In genomic region chr9:112380771-112381181, GRCh38 we compare ENCODE assay signal across 8 cellular contexts. TPM values are rescaled to one million over a fixed set of nuclear protein-coding genes. Genes with fewer than 3 reads are reported as not detected.
DNase-seq lines count a peak whose midpoint lies in the region; ATAC-seq and TF ChIP-seq lines count a peak whose summit lies in the region.

No MANE protein-coding gene starts in this region.

- H3K9me3 ChIP-seq in BLaER1 treated with 17β-estradiol and CSF1 and Interleukin-3, amounts not matched to agents 10 nM and 100 nM (replicated peaks in 1 of 11) = peaks cover 0 to 4% (median 0%) of the 10 kb centered on the region in 11 experiments; a peak in 7 of 22 replicates
- H3K9me3 ChIP-seq in heart left ventricle = no peaks in the 10 kb centered on the region
- H3K9me3 ChIP-seq in gastrocnemius medialis = no peaks in the 10 kb centered on the region

- H4K20me1 ChIP-seq in BLaER1 treated with 17β-estradiol and CSF1 and Interleukin-3, amounts not matched to agents 10 nM and 100 nM = no peaks in the 10 kb centered on the region

- H3K4me3 Mint-ChIP-seq in HFFc6 = peak overlapping the region; percentile 100
- peak overlapping the region; percentile 99 for H3K4me3 Mint-ChIP-seq in activated CD8-positive, alpha-beta T cell treated with anti-CD3 and anti-CD28 coated beads, Interleukin-2, amount 10 ng/mL, durations not matched to agents 7 days and 5 days

- 21 to 37% (median 32%) methylated on average over 6 of the region's 6 CpGs for WGBS in heart left ventricle, 4 donors

- peak overlapping the region; percentile 82 to 95 (median 90) for H3K9ac ChIP-seq in BLaER1 treated with 17β-estradiol and CSF1 and Interleukin-3, amounts not matched to agents 10 nM and 100 nM

- in situ Hi-C loops in gastrocnemius medialis (cut with MboI; ENCODE audit: low sequenced_read_pairs in 4 of 4) = no loop called here

- H3K4me1 Mint-ChIP-seq in HFFc6 (ENCODE audit: low read depth) = peaks cover 67% of the 10 kb centered on the region
- H3K4me1 Mint-ChIP-seq in activated CD8-positive, alpha-beta T cell treated with anti-CD3 and anti-CD28 coated beads, Interleukin-2, amount 10 ng/mL, durations not matched to agents 7 days and 5 days (ENCODE audit: low read depth) = peaks cover 53% of the 10 kb centered on the region

- peak overlapping the region; percentile 94 for H3K27ac Mint-ChIP-seq in HFFc6
- H3K27ac Mint-ChIP-seq in activated CD8-positive, alpha-beta T cell treated with anti-CD3 and anti-CD28 coated beads, Interleukin-2, amount 10 ng/mL, durations not matched to agents 7 days and 5 days = peak overlapping the region; percentile 97

- no peak for TF ChIP-seq CTCF in HFFc6 (IDR thresholded peaks at IDR 0.05)
- no peak for TF ChIP-seq CTCF in heart left ventricle (IDR thresholded peaks at IDR 0.05)
- TF ChIP-seq CTCF in gastrocnemius medialis (IDR thresholded peaks at IDR 0.05 in 4 of 5, conservative IDR thresholded peaks at IDR 0.05 in 1 of 5) = no peak

- TF ChIP-seq POLR2A in heart left ventricle (IDR thresholded peaks at IDR 0.05) (no peak), gastrocnemius medialis (IDR thresholded peaks at IDR 0.05) (peak; percentile 27 to 44)

- H3K4me3 ChIP-seq in BLaER1 treated with 17β-estradiol and CSF1 and Interleukin-3, amounts not matched to agents 10 nM and 100 nM = peak overlapping the region; percentile 70 to 95 (median 89)
- H3K4me3 ChIP-seq in heart left ventricle (peak overlapping the region; percentile 61 to 99 (median 82)), gastrocnemius medialis (peak overlapping the region; percentile 89 to 99 (median 93))

- POLR2A ChIA-PET in activated CD8-positive, alpha-beta T cell treated with anti-CD3 and anti-CD28 coated beads, Interleukin-2, amount 10 ng/mL, durations not matched to agents 7 days and 5 days (lab: Charles Lee) = interaction anchor here (0.8 to 2.7 kb wide), 8 partner anchors 14 to 898 kb away, joined by 3 to 26 read pairs (median 4); partner anchors contain the start of genes INIP, KIAA1958 and PTBP3

- peak overlapping the region; percentile 65 to 92 (median 87) for H3K4me2 ChIP-seq in BLaER1 treated with 17β-estradiol and CSF1 and Interleukin-3, amounts not matched to agents 10 nM and 100 nM

- H3K4me1 ChIP-seq in BLaER1 treated with 17β-estradiol and CSF1 and Interleukin-3, amounts not matched to agents 10 nM and 100 nM = peaks cover 58 to 73% (median 67%) of the 10 kb centered on the region in 10 experiments
- H3K4me1 ChIP-seq in heart left ventricle (peaks cover 0 to 64% (median 44%) of the 10 kb centered on the region in 12 donors), gastrocnemius medialis (peaks cover 51 to 55% of the 10 kb centered on the region in 2 donors)

- no peaks in the 10 kb centered on the region for H3K27me3 ChIP-seq in BLaER1 treated with 17β-estradiol and CSF1 and Interleukin-3, amounts not matched to agents 10 nM and 100 nM
- H3K27me3 ChIP-seq in heart left ventricle (no peaks in the 10 kb centered on the region), gastrocnemius medialis (no peaks in the 10 kb centered on the region)

- peak overlapping the region in 10 of 11 experiments; percentile 78 to 94 (median 90); a peak in 17 of 22 replicates for H3K27ac ChIP-seq in BLaER1 treated with 17β-estradiol and CSF1 and Interleukin-3, amounts not matched to agents 10 nM and 100 nM
- H3K27ac ChIP-seq in heart left ventricle (peak overlapping the region; percentile 90 to 99 (median 98)), gastrocnemius medialis (peak overlapping the region; percentile 93 to 99 (median 97))

- no peaks in the 10 kb centered on the region for H3K36me3 Mint-ChIP-seq in HFFc6 (ENCODE audit: low read depth)
- H3K36me3 Mint-ChIP-seq in activated CD8-positive, alpha-beta T cell treated with anti-CD3 and anti-CD28 coated beads, Interleukin-2, amount 10 ng/mL, durations not matched to agents 7 days and 5 days (ENCODE audit: low read depth) = peaks cover 7% of the 10 kb centered on the region

- no peaks in the 10 kb centered on the region for H3K9me3 Mint-ChIP-seq in HFFc6
- H3K9me3 Mint-ChIP-seq in activated CD8-positive, alpha-beta T cell treated with anti-CD3 and anti-CD28 coated beads, Interleukin-2, amount 10 ng/mL, durations not matched to agents 7 days and 5 days (ENCODE audit: insufficient read depth) = no peaks in the 10 kb centered on the region

- CTCF ChIA-PET in activated CD8-positive, alpha-beta T cell treated with anti-CD3 and anti-CD28 coated beads, Interleukin-2, amount 10 ng/mL, durations not matched to agents 7 days and 5 days (lab: Charles Lee) = interaction anchor here (1.2 to 2.9 kb wide), 6 partner anchors 19 to 522 kb away, joined by 3 to 22 read pairs (median 6); no protein-coding TSS in a partner anchor

- DNase-seq in HFFc6 = no peak
- DNase-seq in activated CD8-positive, alpha-beta T cell treated with anti-CD3 and anti-CD28 coated beads, Interleukin-2, amount 10 ng/mL, durations not matched to agents 7 days and 5 days = peak; percentile 29
- DNase-seq in heart left ventricle = no peak
- DNase-seq in gastrocnemius medialis = peak; percentile 25 to 53
- DNase-seq in anterior cingulate cortex (lab: John Stamatoyannopoulos, UW) = no peak

- H3K27me3 Mint-ChIP-seq in HFFc6 (ENCODE audit: insufficient read depth) = no peaks in the 10 kb centered on the region
- no peaks in the 10 kb centered on the region for H3K27me3 Mint-ChIP-seq in activated CD8-positive, alpha-beta T cell treated with anti-CD3 and anti-CD28 coated beads, Interleukin-2, amount 10 ng/mL, durations not matched to agents 7 days and 5 days (ENCODE audit: low read depth)

- intact Hi-C loops in heart left ventricle (cut with DNase I) = loop anchor here in 1 of 10 donors (5.0 kb wide), 1 partner anchor 48 kb away; the partner anchor contains the start of gene PTBP3
- intact Hi-C loops in gastrocnemius medialis (cut with DNase I; ENCODE audit: low total_unique reads) = loop anchor here (2.0 to 5.0 kb wide), 4 partner anchors 42 to 898 kb away; partner anchors contain the start of genes DNAJC25, ECPAS and INIP

- ATAC-seq in activated CD8-positive, alpha-beta T cell treated with anti-CD3 and anti-CD28 coated beads, Interleukin-2, amount 10 ng/mL, durations not matched to agents 7 days and 5 days = no peak
- ATAC-seq in heart left ventricle = peak in 1 of 4 donors; percentile 27
- ATAC-seq in gastrocnemius medialis = peak; percentile 56 to 58
- no peak for ATAC-seq in HG02571 (IDR thresholded peaks at IDR 0.05; ENCODE audit: unreplicated experiment)
- ATAC-seq in HG03139 (IDR thresholded peaks at IDR 0.05; ENCODE audit: unreplicated experiment) = no peak

- peaks cover 0 to 5% (median 0%) of the 10 kb centered on the region in 11 experiments; a peak in 1 of 22 replicates for H3K36me3 ChIP-seq in BLaER1 treated with 17β-estradiol and CSF1 and Interleukin-3, amounts not matched to agents 10 nM and 100 nM
- H3K36me3 ChIP-seq in heart left ventricle (no peaks in the 10 kb centered on the region), gastrocnemius medialis (no peaks in the 10 kb centered on the region)

RNA-seq across cellular contexts. Expression of gene HSDL2, which starts 0.9 kb away (rescaled TPM):
- 10 to 100 TPM; 31.7 to 38.6 (median 33.5) TPM for total RNA-seq in HFFc6 (2021; fragmentation: NEBNext Ultra II Directional; extraction: Animal tissue kit (Norgen Biotek cat#: 25700))
- total RNA-seq in activated CD8-positive, alpha-beta T cell treated with anti-CD3 and anti-CD28 coated beads, Interleukin-2, amount 10 ng/mL, durations not matched to agents 7 days and 5 days = 10 to 100 TPM; 28.9 to 29.8 TPM
- total RNA-seq in heart left ventricle (100 to 1,000 TPM; 112 to 241 (median 181) TPM), gastrocnemius medialis (100 to 1,000 TPM in 1 of 4 donors, 10 to 100 TPM in 3; 68.9 to 106 (median 93.5) TPM)
- 100 to 1,000 TPM in 1 of 2 donors, 10 to 100 TPM in 1; 54.0 to 146 TPM for polyA plus RNA-seq in heart left ventricle

RNA-seq across cellular contexts. Expression of gene PTBP3, which starts 47.4 kb away (rescaled TPM):
- 10 to 100 TPM; 31.1 to 52.5 (median 39.7) TPM for total RNA-seq in HFFc6 (2021; fragmentation: NEBNext Ultra II Directional; extraction: Animal tissue kit (Norgen Biotek cat#: 25700))
- total RNA-seq in activated CD8-positive, alpha-beta T cell treated with anti-CD3 and anti-CD28 coated beads, Interleukin-2, amount 10 ng/mL, durations not matched to agents 7 days and 5 days = 100 to 1,000 TPM; 156 to 176 TPM
- total RNA-seq in heart left ventricle (10 to 100 TPM in 7 of 9 donors, 1 to 10 TPM in 2; 9.8 to 49.0 (median 17.7) TPM), gastrocnemius medialis (10 to 100 TPM in 3 of 4 donors, 1 to 10 TPM in 1; 9.9 to 54.7 (median 18.7) TPM)
- polyA plus RNA-seq in heart left ventricle = 1 to 10 TPM; 2.8 to 6.7 TPM

Comparison
In these comparisons a context has a peak if more than half of its experiments do, and no peak if none do; other contexts are left out.
1. DNase-seq: peak in activated CD8-positive, alpha-beta T cell treated with anti-CD3 and anti-CD28 coated beads, Interleukin-2, amount 10 ng/mL, durations not matched to agents 7 days and 5 days (single experiment) and gastrocnemius medialis (2 of 2); none in HFFc6 (single experiment), heart left ventricle (0 of 5) and anterior cingulate cortex (0 of 58).
2. ATAC-seq: peak in gastrocnemius medialis (2 of 2); none in activated CD8-positive, alpha-beta T cell treated with anti-CD3 and anti-CD28 coated beads, Interleukin-2, amount 10 ng/mL, durations not matched to agents 7 days and 5 days (single experiment), HG02571 (single experiment) and HG03139 (single experiment).
3. POLR2A ChIP-seq: peak in gastrocnemius medialis (2 of 2); none in heart left ventricle (0 of 2).
4. Peak in every context shown above with its lines, with median percentiles within 50 percentile points of each other: H3K27ac ChIP-seq and H3K4me3 ChIP-seq.